31 cellular contexts compared by ENCODE assay signal in the genomic region with DNA sequence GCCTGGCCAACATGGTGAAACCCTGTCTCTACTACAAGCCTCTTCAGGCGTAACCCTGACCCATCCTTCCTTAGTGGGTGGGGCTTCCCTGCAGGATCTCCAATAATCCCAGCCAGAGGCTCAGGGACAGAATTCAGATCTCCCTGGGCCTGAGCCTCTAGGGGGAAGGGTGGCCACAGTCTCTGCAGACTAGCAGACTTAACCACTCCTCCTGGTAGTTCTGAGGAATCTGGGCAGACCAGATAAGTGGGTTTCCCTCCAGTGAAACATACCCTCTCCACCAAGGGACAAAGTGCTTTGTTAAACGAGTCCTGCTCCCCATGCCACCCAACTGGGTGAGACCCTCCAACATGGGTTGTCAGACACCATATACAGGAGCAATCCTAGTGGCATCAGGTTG.
"Had no signal": no experiment of that assay in that cellular context is flagged by ENCODE, and none has a peak within 500 bp of the region (broad histone marks: within the 10 kb centered on the region; RNA-seq: fewer than 3 reads in every experiment).

No MANE protein-coding gene starts in this region.

- H3K36me3 ChIP-seq: brain microvascular endothelial cell had no signal

- DNase-seq: activated B cell treated with CpG ODN at 0.5 μM for 24 hours; activated CD4-positive, alpha-beta memory T cell treated with anti-CD3 and anti-CD28 coated beads, Interleukin-2, amount 10 ng/mL, durations not matched to agents 7 days and 5 days; activated CD4-positive, alpha-beta T cell treated with anti-CD3 and anti-CD28 coated beads for 4 hours; activated CD4-positive, CD25-positive, alpha-beta regulatory T cell treated with anti-CD3 and anti-CD28 coated beads, Interleukin-2, amount 50 U/mL, for 72 hours; activated CD8-positive, alpha-beta memory T cell treated with anti-CD3 and anti-CD28 coated beads for 24 hours; activated CD8-positive, alpha-beta memory T cell treated with anti-CD3 and anti-CD28 coated beads, Interleukin-2, amount 10 ng/mL, durations not matched to agents 7 days and 5 days; activated CD8-positive, alpha-beta memory T cell treated with anti-CD3 and anti-CD28 coated beads, Interleukin-2, amount 50 U/mL, for 48 hours; activated effector memory CD4-positive, alpha-beta T cell treated with Interleukin-2 at 50 U/mL for 16 hours; activated naive CD4-positive, alpha-beta T cell treated with anti-CD3 and anti-CD28 coated beads, Interleukin-2, amount 10 ng/mL, durations not matched to agents 7 days and 5 days; activated T-cell treated with anti-CD3 and anti-CD28 coated beads, Interleukin-2, amount 50 U/mL, for 48 hours; amniotic stem cell; aorta; brain microvascular endothelial cell; central memory CD4-positive, alpha-beta T cell; MV-4-11; NCI-H1092; NCI-H1417; NCI-H146; NCI-H187; NCI-H2029 treated with DMSO at 0.1 percent for 48 hours; NCI-H2107; NCI-H2171; NCI-H510A; NCI-H526; NCI-H748 treated with DMSO at 0.1 percent for 48 hours; NK-92 treated with Interleukin-12 subunit alpha and Interleukin-12 subunit beta, amount 100 ng/mL, for 24 hours; Right ventricle myocardium superior; SW 1271; T-helper 1 cell had no signal

- ATAC-seq: activated CD8-positive, alpha-beta memory T cell treated with anti-CD3 and anti-CD28 coated beads, Interleukin-2, amount 10 ng/mL, durations not matched to agents 7 days and 5 days; K562 had no signal

- H3K4me3 Mint-ChIP-seq: activated B cell treated with CpG ODN at 0.5 μM for 24 hours; activated CD4-positive, alpha-beta memory T cell treated with anti-CD3 and anti-CD28 coated beads, Interleukin-2, amount 10 ng/mL, durations not matched to agents 7 days and 5 days; activated CD8-positive, alpha-beta memory T cell treated with anti-CD3 and anti-CD28 coated beads, Interleukin-2, amount 10 ng/mL, durations not matched to agents 7 days and 5 days; activated naive CD4-positive, alpha-beta T cell treated with anti-CD3 and anti-CD28 coated beads, Interleukin-2, amount 10 ng/mL, durations not matched to agents 7 days and 5 days; activated naive CD8-positive, alpha-beta T cell had no signal

- H3K4me3 ChIP-seq: K562 had no signal

- H3K27ac ChIP-seq: brain microvascular endothelial cell had no signal

- H3K27me3 ChIP-seq: brain microvascular endothelial cell had no signal

- H3K27ac Mint-ChIP-seq: activated B cell treated with CpG ODN at 0.5 μM for 24 hours; activated CD4-positive, alpha-beta memory T cell treated with anti-CD3 and anti-CD28 coated beads, Interleukin-2, amount 10 ng/mL, durations not matched to agents 7 days and 5 days; activated CD8-positive, alpha-beta memory T cell treated with anti-CD3 and anti-CD28 coated beads, Interleukin-2, amount 10 ng/mL, durations not matched to agents 7 days and 5 days; activated naive CD4-positive, alpha-beta T cell treated with anti-CD3 and anti-CD28 coated beads, Interleukin-2, amount 10 ng/mL, durations not matched to agents 7 days and 5 days; activated naive CD8-positive, alpha-beta T cell had no signal

- H3K36me3 Mint-ChIP-seq: activated CD8-positive, alpha-beta memory T cell treated with anti-CD3 and anti-CD28 coated beads, Interleukin-2, amount 10 ng/mL, durations not matched to agents 7 days and 5 days; activated naive CD4-positive, alpha-beta T cell treated with anti-CD3 and anti-CD28 coated beads, Interleukin-2, amount 10 ng/mL, durations not matched to agents 7 days and 5 days had no signal

- H3K4me1 Mint-ChIP-seq: activated B cell treated with CpG ODN at 0.5 μM for 24 hours; activated CD4-positive, alpha-beta memory T cell treated with anti-CD3 and anti-CD28 coated beads, Interleukin-2, amount 10 ng/mL, durations not matched to agents 7 days and 5 days; activated CD8-positive, alpha-beta memory T cell treated with anti-CD3 and anti-CD28 coated beads, Interleukin-2, amount 10 ng/mL, durations not matched to agents 7 days and 5 days; activated naive CD4-positive, alpha-beta T cell treated with anti-CD3 and anti-CD28 coated beads, Interleukin-2, amount 10 ng/mL, durations not matched to agents 7 days and 5 days had no signal
